Comparison of ENCODE assay signal across 8 cellular contexts in the genomic region with DNA sequence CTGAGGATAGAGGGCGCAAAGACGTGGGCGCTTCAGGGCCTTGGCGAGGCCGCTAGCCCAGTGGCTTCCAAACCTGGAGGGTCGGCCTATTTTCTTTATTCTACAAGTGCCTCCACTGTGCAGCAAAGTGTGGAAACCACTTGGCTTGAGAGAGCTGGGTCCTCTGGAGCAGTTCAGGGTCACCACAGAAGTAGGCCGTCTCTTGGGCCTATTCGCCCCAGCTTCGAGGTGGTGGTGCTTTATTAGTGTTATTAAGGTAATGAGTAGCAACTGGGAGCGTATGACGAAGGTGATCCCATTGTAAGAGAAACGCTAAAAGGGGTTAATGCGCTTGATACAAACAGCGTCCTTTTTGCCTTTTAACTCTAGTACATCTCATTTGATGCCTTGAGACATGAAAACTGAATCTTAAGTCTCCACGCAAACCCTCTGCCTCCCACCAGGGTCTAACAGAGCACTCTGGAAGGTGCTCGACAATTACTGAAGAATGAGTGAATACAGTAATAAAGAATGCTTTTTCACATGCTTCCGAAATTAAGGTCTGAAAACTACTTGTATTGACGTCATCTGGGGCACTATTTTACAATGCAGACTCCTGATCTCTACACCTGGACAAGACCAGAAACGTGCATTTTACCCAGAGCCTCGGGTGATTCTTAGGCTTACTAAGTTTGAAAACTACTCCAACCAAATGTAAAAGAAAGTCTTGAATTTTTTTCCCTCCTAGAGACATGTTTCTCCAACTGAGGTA. TPM values are rescaled to one million over a fixed set of nuclear protein-coding genes. Genes with fewer than 3 reads are reported as not detected.
A peak's percentile ranks its signal among the peaks of the same experiment; 100 is the strongest.
DNase-seq lines count a peak whose midpoint lies in the region; ATAC-seq and TF ChIP-seq lines count a peak whose summit lies in the region.

No MANE protein-coding gene starts in this region.

- no peak overlapping the region for H4K5ac ChIP-seq in mesendoderm (ENCODE audit: low read length)

- ATAC-seq in aorta (ENCODE audit: low FRiP score) (no peak), HG03565 (IDR thresholded peaks at IDR 0.05; ENCODE audit: unreplicated experiment) (no peak)

- TSS peak; percentile 45 for BruUV-seq in mammary epithelial cell (replicated peaks; lab: Mats Ljungman, UMichigan)

- H3K4me1 ChIP-seq in HUES64 (ENCODE audit: insufficient read depth, low read length): peaks cover 42% of the 10 kb centered on the region
- H3K4me1 ChIP-seq in mammary epithelial cell (ENCODE audit: insufficient read depth, low read length): peaks cover 27% of the 10 kb centered on the region
- no peaks in the 10 kb centered on the region for H3K4me1 ChIP-seq in mesendoderm (ENCODE audit: control insufficient read depth, low read depth, low read length)
- H3K4me1 ChIP-seq in aorta (ENCODE audit: control insufficient read depth in 1 of 2, insufficient read depth in 2 of 2, low read length in 2 of 2): no peaks in the 10 kb centered on the region

- H3K79me1 ChIP-seq in mesendoderm (ENCODE audit: low read length): no peaks in the 10 kb centered on the region

- H3K4me2 ChIP-seq in mammary epithelial cell (ENCODE audit: insufficient read depth, low read depth, low read length) (peak overlapping the region; percentile 95), mesendoderm (ENCODE audit: low read length) (peak overlapping the region; percentile 19)

- H3K36me3 Mint-ChIP-seq in activated T-cell treated with anti-CD3 and anti-CD28 coated beads, Interleukin-2, amount 50 U/mL, for 24 hours (ENCODE audit: low read depth): no peaks in the 10 kb centered on the region

- H3K18ac ChIP-seq in mesendoderm (ENCODE audit: low read length): no peak overlapping the region

- H2BK120ac ChIP-seq in mesendoderm (ENCODE audit: low read depth, low read length): no peak overlapping the region

- no peaks in the 10 kb centered on the region for H4K20me1 ChIP-seq in mammary epithelial cell (ENCODE audit: insufficient read depth, low read length)

- no peak overlapping the region for H3K27ac Mint-ChIP-seq in activated T-cell treated with anti-CD3 and anti-CD28 coated beads, Interleukin-2, amount 50 U/mL, for 24 hours

- WGBS in HUES64: 55% methylated on average over 20 of the region's 20 CpGs
- 72% methylated on average over 15 of the region's 20 CpGs for WGBS in mammary epithelial cell (ENCODE audit: low coverage, missing lambda C conversion rate)
- WGBS in mesendoderm (ENCODE audit: extremely low coverage, insufficient coverage, low lambda C conversion rate): no CpG with 5 or more reads among the region's 20 CpGs
- 59% methylated on average over 20 of the region's 20 CpGs for WGBS in aorta, 2 donors

- H3K9ac ChIP-seq in HUES64 (ENCODE audit: low read depth, low read length) (peak overlapping the region; percentile 42; the same call in 1 of the 2 replicates), mammary epithelial cell (ENCODE audit: insufficient read depth, low read length) (no peak overlapping the region), mesendoderm (ENCODE audit: low read length) (peak overlapping the region; percentile 23)

- peak overlapping the region; percentile 89 for H2AFZ ChIP-seq in mammary epithelial cell (ENCODE audit: low read depth, low read length)

- no peak overlapping the region for H3K4ac ChIP-seq in mesendoderm (ENCODE audit: low read depth, low read length)

- H3K4me3 Mint-ChIP-seq in activated T-cell treated with anti-CD3 and anti-CD28 coated beads, Interleukin-2, amount 50 U/mL, for 24 hours: peak overlapping the region; percentile 66

- H3K9me3 ChIP-seq in HUES64 (ENCODE audit: insufficient read depth, low read depth, low read length) (no peaks in the 10 kb centered on the region), mammary epithelial cell (replicated peaks; ENCODE audit: insufficient read depth, low read length) (no peaks in the 10 kb centered on the region), aorta (ENCODE audit: control insufficient read depth, low read length) (no peaks in the 10 kb centered on the region)

- TF ChIP-seq CTCF in mammary epithelial cell (conservative IDR thresholded peaks at IDR 0.05 in 1 of 2, IDR thresholded peaks at IDR 0.05 in 1 of 2; ENCODE audit: extremely low read depth in 1 of 2, insufficient read depth in 1 of 2, low read depth in 1 of 2, low read length in 2 of 2): peak in 1 of 2 donors; percentile 19

- no peak overlapping the region for H2BK5ac ChIP-seq in mesendoderm (ENCODE audit: low read length)

- dilution Hi-C loops in mammary epithelial cell (cut with HindIII; ENCODE audit: low sequenced_read_pairs): no loop called here

- H3K9me3 Mint-ChIP-seq in activated T-cell treated with anti-CD3 and anti-CD28 coated beads, Interleukin-2, amount 50 U/mL, for 24 hours: no peaks in the 10 kb centered on the region

- H3K27ac ChIP-seq in HUES64 (ENCODE audit: low read depth, low read length) (peak overlapping the region; percentile 9; the same call in 1 of the 2 replicates), mammary epithelial cell (ENCODE audit: insufficient read depth, low read depth, low read length) (peak overlapping the region; percentile 5), mesendoderm (ENCODE audit: low read depth, low read length) (no peak overlapping the region), aorta (ENCODE audit: low read depth in 1 of 2, low read length in 2 of 2) (peak overlapping the region in 1 of 2 donors; percentile 29)

- H2AK5ac ChIP-seq in mesendoderm (ENCODE audit: low read length): no peak overlapping the region

- peak overlapping the region; percentile 75 for H3K56ac ChIP-seq in mesendoderm (ENCODE audit: low read length)

- CTCF ChIA-PET in mammary epithelial cell (lab: Charles Lee; ENCODE audit: low non-redundant PET): interaction anchor here (0.6 kb wide), 1 partner anchor 132 kb away, joined by 6 read pairs; no protein-coding TSS in a partner anchor

- peaks cover 5% of the 10 kb centered on the region for H3K27me3 Mint-ChIP-seq in activated T-cell treated with anti-CD3 and anti-CD28 coated beads, Interleukin-2, amount 50 U/mL, for 24 hours

- intact Hi-C loops in mammary epithelial cell (cut with micrococcal nuclease) (loop anchor here (1.0 kb wide), 2 partner anchors 23 to 47 kb away; no protein-coding TSS in a partner anchor), aorta (cut with DNase I) (no loop called here)

- no peak for DNase-seq in activated T-cell treated with anti-CD3 and anti-CD28 coated beads, Interleukin-2, amount 50 U/mL, for 24 hours
- no peak for DNase-seq in activated T-cell treated with anti-CD3 and anti-CD28 coated beads, Interleukin-2, amount 50 U/mL, for 48 hours
- no peak for DNase-seq in mammary epithelial cell
- peak; percentile 47 for DNase-seq in mesendoderm
- DNase-seq in aorta: no peak
- DNase-seq in cerebellar nuclear complex (lab: John Stamatoyannopoulos, UW): no peak

- no peak overlapping the region for H4K8ac ChIP-seq in mesendoderm (ENCODE audit: low read depth, low read length)

- H3K36me3 ChIP-seq in HUES64 (ENCODE audit: insufficient read depth, low read length) (no peaks in the 10 kb centered on the region), mammary epithelial cell (ENCODE audit: insufficient read depth, low read length) (no peaks in the 10 kb centered on the region), mesendoderm (ENCODE audit: control insufficient read depth, insufficient read depth, low read length) (no peaks in the 10 kb centered on the region), aorta (ENCODE audit: control insufficient read depth in 1 of 2, insufficient read depth in 2 of 2, low read length in 1 of 2) (no peaks in the 10 kb centered on the region)

- no peaks in the 10 kb centered on the region for H3K79me2 ChIP-seq in mammary epithelial cell (ENCODE audit: insufficient read depth, low read length)
- no peaks in the 10 kb centered on the region for H3K79me2 ChIP-seq in mesendoderm (ENCODE audit: control insufficient read depth, insufficient read depth, low read length)

- in situ Hi-C loops in mammary epithelial cell (cut with MboI; ENCODE audit: low sequenced_read_pairs in 2 of 2): no loop called here

- H3K4me1 Mint-ChIP-seq in activated T-cell treated with anti-CD3 and anti-CD28 coated beads, Interleukin-2, amount 50 U/mL, for 24 hours (ENCODE audit: low read depth): peaks cover 39% of the 10 kb centered on the region

- peak overlapping the region; percentile 63 for H3K4me3 ChIP-seq in HUES64 (ENCODE audit: low read length)
- H3K4me3 ChIP-seq in mammary epithelial cell (replicated peaks in 1 of 3; ENCODE audit: insufficient read depth in 1 of 3, low read depth in 2 of 3, low read length in 3 of 3): peak overlapping the region; percentile 53 to 70 (median 61)
- H3K4me3 ChIP-seq in mesendoderm (ENCODE audit: low read length): no peak overlapping the region
- peak overlapping the region; percentile 64 to 74 for H3K4me3 ChIP-seq in aorta (ENCODE audit: low read length in 2 of 2)

- peaks cover 42% of the 10 kb centered on the region for H3K27me3 ChIP-seq in HUES64 (ENCODE audit: insufficient read depth, low read length)
- no peaks in the 10 kb centered on the region for H3K27me3 ChIP-seq in mammary epithelial cell (ENCODE audit: insufficient read depth, low read length)
- peaks cover 5% of the 10 kb centered on the region for H3K27me3 ChIP-seq in mesendoderm (ENCODE audit: insufficient read depth, low read length, poor library complexity)
- no peaks in the 10 kb centered on the region for H3K27me3 ChIP-seq in aorta (ENCODE audit: control insufficient read depth in 1 of 2, insufficient read depth in 2 of 2, low read length in 1 of 2)

- no peak overlapping the region for H3K23ac ChIP-seq in mesendoderm (ENCODE audit: low read length)

- no peak overlapping the region for H2BK15ac ChIP-seq in mesendoderm (replicated peaks; ENCODE audit: low read depth)

RNA-seq across cellular contexts. Expression of gene GSAP, which starts 0.6 kb away (rescaled TPM):
- 0.60 TPM for polyA plus RNA-seq in HUES64 (2013, experiment 1 of 2)
- 0.63 TPM for polyA plus RNA-seq in HUES64 (2013, experiment 2 of 2)
- total RNA-seq in mammary epithelial cell (10 to 100 TPM in 1 of 2 donors, 1 to 10 TPM in 1; 7.9 to 10.3 TPM), aorta (10 to 100 TPM; 10.2 to 24.1 TPM)
- polyA plus RNA-seq in mammary epithelial cell (2.6 TPM), aorta (1 to 10 TPM; 3.7 to 5.8 TPM)
- not detected for polyA minus RNA-seq in mammary epithelial cell
- polyA plus RNA-seq in mesendoderm (2013, experiment 1 of 2): 0.14 TPM
- polyA plus RNA-seq in mesendoderm (2013, experiment 2 of 2): 0.14 TPM
